Comparison of ENCODE assay signal across 19 cellular contexts in the genomic region with DNA sequence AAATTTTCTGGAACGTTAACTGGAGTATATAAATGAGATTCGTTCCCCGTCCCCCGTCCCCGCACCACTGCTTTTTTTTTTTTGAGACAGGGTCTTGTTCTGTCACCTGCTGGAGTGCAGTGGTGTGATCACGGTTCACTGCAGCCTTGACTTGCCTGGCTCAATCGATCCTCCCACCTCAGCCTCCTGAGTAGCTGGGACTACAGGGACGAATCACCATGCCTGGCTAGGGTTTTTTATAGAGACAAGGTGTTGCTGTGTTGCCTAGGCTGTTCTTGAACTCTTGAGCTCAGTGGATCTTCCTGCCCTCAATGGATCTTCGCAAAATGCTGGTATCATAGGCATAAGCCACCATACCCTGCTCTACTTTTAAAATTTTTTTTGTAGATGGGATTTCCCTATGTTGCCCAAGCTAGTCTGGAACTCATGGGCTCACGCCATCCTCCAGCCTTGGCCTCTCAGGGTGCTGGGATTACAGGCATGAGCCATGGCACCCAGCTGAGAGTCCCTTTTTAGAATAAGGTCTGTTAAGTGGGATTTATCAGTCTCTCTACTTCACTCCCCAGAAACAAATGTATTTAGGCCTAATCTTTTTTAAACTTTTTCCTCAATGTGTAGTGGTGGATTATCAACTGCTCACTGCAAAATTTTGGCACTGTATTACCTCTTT.
A peak's percentile ranks its signal among the peaks of the same experiment; 100 is the strongest.
DNase-seq lines count a peak whose midpoint lies in the region; ATAC-seq, FAIRE-seq and TF ChIP-seq lines count a peak whose summit lies in the region.
"Had no signal": no experiment of that assay in that cellular context is flagged by ENCODE, and none has a peak within 500 bp of the region (broad histone marks: within the 10 kb centered on the region; RNA-seq: fewer than 3 reads in every experiment).

No MANE protein-coding gene starts in this region.

- H3K36me3 Mint-ChIP-seq in astrocyte (ENCODE audit: low read depth, unreplicated experiment) (no peaks in the 10 kb centered on the region), immature natural killer cell (no peaks in the 10 kb centered on the region)

- no peak for FAIRE-seq in astrocyte (lab: Jason Lieb, UNC)

- no peak overlapping the region for H2AFZ ChIP-seq in astrocyte (ENCODE audit: low read depth, low read length)
- H2AFZ ChIP-seq: hepatocyte had no signal

- no peaks in the 10 kb centered on the region for H3K9me3 ChIP-seq in left ventricle myocardium inferior (replicated peaks)
- H3K9me3 ChIP-seq in right atrium auricular region: no peaks in the 10 kb centered on the region
- H3K9me3 ChIP-seq in astrocyte (ENCODE audit: insufficient read depth, low read depth, low read length): no peaks in the 10 kb centered on the region
- no peaks in the 10 kb centered on the region for H3K9me3 ChIP-seq in lower lobe of right lung
- H3K9me3 ChIP-seq: tibial nerve had no signal

- H3K9me3 Mint-ChIP-seq in astrocyte (ENCODE audit: unreplicated experiment) (peaks cover 12% of the 10 kb centered on the region), immature natural killer cell (no peaks in the 10 kb centered on the region)

- no peak overlapping the region for H3K9ac ChIP-seq in astrocyte (ENCODE audit: low read length)

- H3K27ac Mint-ChIP-seq in astrocyte (ENCODE audit: unreplicated experiment) (no peak overlapping the region), immature natural killer cell (no peak overlapping the region)
- H3K27ac Mint-ChIP-seq: activated T-helper 1 cell treated with anti-CD3 and anti-CD28 coated beads, Interleukin-12 subunit alpha, Interleukin-12 subunit beta, Interleukin-2, Interleukin-4 antibody, amounts not matched to agents 30 ng/mL and 10 ng/mL and 1 ng/mL, durations not matched to agents 14 hours and 24 hours and 36 hours; nephron had no signal

- H3K27me3 ChIP-seq in left ventricle myocardium inferior (ENCODE audit: low read depth) (no peaks in the 10 kb centered on the region), right atrium auricular region (no peaks in the 10 kb centered on the region), astrocyte (ENCODE audit: insufficient read depth, low read length) (no peaks in the 10 kb centered on the region), lower lobe of right lung (ENCODE audit: low read depth) (no peaks in the 10 kb centered on the region)
- H3K27me3 ChIP-seq: hepatocyte, tibial nerve had no signal

- no peak overlapping the region for H3K4me3 Mint-ChIP-seq in astrocyte (ENCODE audit: unreplicated experiment)
- H3K4me3 Mint-ChIP-seq in immature natural killer cell: peak overlapping the region in 2 of 5 donors; percentile 23 to 27
- H3K4me3 Mint-ChIP-seq: nephron had no signal

- DNase-seq in left ventricle myocardium inferior (no peak), right atrium auricular region (ENCODE audit: low spot score) (no peak), astrocyte (ENCODE audit: low read depth) (no peak), lower lobe of right lung (no peak), ACHN (no peak), DMS53 (lab: John Stamatoyannopoulos, UW) (no peak), immature natural killer cell (no peak)
- DNase-seq: activated CD4-positive, alpha-beta T cell treated with anti-CD3 and anti-CD28 coated beads, Interleukin-2, amount 50 U/mL, for 1 hour; anterior cingulate cortex; NCI-H1092 treated with DMSO at 0.1 percent for 48 hours; NCI-H2171 treated with DMSO at 0.1 percent for 48 hours; SHP77; stimulated activated CD4-positive, alpha-beta T cell treated with anti-CD3 and anti-CD28 coated beads, Interleukin-2, amount 100 ng/mL, for 48 hours; stimulated activated CD8-positive, alpha-beta memory T cell treated with anti-CD3 and anti-CD28 coated beads, Interleukin-4, amount 100 ng/mL, for 48 hours had no signal

- H3K36me3 ChIP-seq in left ventricle myocardium inferior (peaks cover 12% of the 10 kb centered on the region), right atrium auricular region (peaks cover 5% of the 10 kb centered on the region), astrocyte (ENCODE audit: insufficient read depth, low read length) (no peaks in the 10 kb centered on the region), lower lobe of right lung (peaks cover 17% of the 10 kb centered on the region), urinary bladder (ENCODE audit: insufficient read depth) (no peaks in the 10 kb centered on the region)

- in situ Hi-C loops in ACHN (cut with HindIII; ENCODE audit: low pct_ligation_motif_present, low pct_unique_long_range_greater_than_20kb, low sequenced_read_pairs): no loop called here

- H3K4me1 Mint-ChIP-seq in astrocyte (ENCODE audit: low read depth, unreplicated experiment) (no peaks in the 10 kb centered on the region), immature natural killer cell (peaks cover 27 to 49% of the 10 kb centered on the region in 2 donors)
- H3K4me1 Mint-ChIP-seq: nephron had no signal

- TF ChIP-seq CTCF in left ventricle myocardium inferior (IDR thresholded peaks at IDR 0.05; ENCODE audit: borderline replicate concordance) (no peak), right atrium auricular region (IDR thresholded peaks at IDR 0.05) (no peak), astrocyte (IDR thresholded peaks at IDR 0.05; ENCODE audit: insufficient read depth, low read depth, low read length) (no peak), lower lobe of right lung (IDR thresholded peaks at IDR 0.05) (no peak)

- H3K4me2 ChIP-seq in astrocyte (ENCODE audit: low read length): peak overlapping the region; percentile 46
- H3K4me2 ChIP-seq: hepatocyte had no signal

- no peak for ATAC-seq in lower lobe of right lung

- H3K4me3 ChIP-seq in left ventricle myocardium inferior: peak overlapping the region; percentile 8
- no peak overlapping the region for H3K4me3 ChIP-seq in right atrium auricular region
- no peak overlapping the region for H3K4me3 ChIP-seq in astrocyte (ENCODE audit: insufficient read depth, low read depth, low read length)
- no peak overlapping the region for H3K4me3 ChIP-seq in lower lobe of right lung
- no peak overlapping the region for H3K4me3 ChIP-seq in urinary bladder (ENCODE audit: low read depth, low read length)
- H3K4me3 ChIP-seq: hepatocyte had no signal

- H3K27ac ChIP-seq in left ventricle myocardium inferior (replicated peaks): peak overlapping the region; percentile 36
- H3K27ac ChIP-seq in right atrium auricular region: peak overlapping the region in 1 of 2 donors; percentile 17
- no peak overlapping the region for H3K27ac ChIP-seq in astrocyte (ENCODE audit: low read depth, low read length)
- peak overlapping the region; percentile 1 for H3K27ac ChIP-seq in lower lobe of right lung
- peak overlapping the region; percentile 10 for H3K27ac ChIP-seq in urinary bladder (ENCODE audit: low read depth)
- H3K27ac ChIP-seq: hepatocyte had no signal

- intact Hi-C loops in left ventricle myocardium inferior (cut with micrococcal nuclease): no loop called here
- intact Hi-C loops in lower lobe of right lung (cut with DNase I): no loop called here

- H3K4me1 ChIP-seq in left ventricle myocardium inferior: peaks cover 72% of the 10 kb centered on the region
- H3K4me1 ChIP-seq in right atrium auricular region: peaks cover 0 to 41% of the 10 kb centered on the region in 2 donors
- peaks cover 6% of the 10 kb centered on the region for H3K4me1 ChIP-seq in astrocyte (ENCODE audit: insufficient read depth, low read length)
- H3K4me1 ChIP-seq in lower lobe of right lung: peaks cover 47% of the 10 kb centered on the region
- no peaks in the 10 kb centered on the region for H3K4me1 ChIP-seq in urinary bladder (ENCODE audit: insufficient read depth)

- H3K79me2 ChIP-seq in astrocyte (ENCODE audit: insufficient read depth, low read length): peaks cover 73% of the 10 kb centered on the region
- H3K79me2 ChIP-seq: hepatocyte had no signal

- WGBS in urinary bladder: 91% methylated on average over 10 of the region's 10 CpGs

- no peaks in the 10 kb centered on the region for H3K27me3 Mint-ChIP-seq in astrocyte (ENCODE audit: low read depth, unreplicated experiment)
- H3K27me3 Mint-ChIP-seq in immature natural killer cell (ENCODE audit: low read depth in 3 of 3): peaks cover 0 to 2% (median 0%) of the 10 kb centered on the region in 3 donors

- H4K20me1 ChIP-seq in astrocyte (ENCODE audit: insufficient read depth, low read length): peaks cover 46% of the 10 kb centered on the region
